8 cellular contexts compared by ENCODE assay signal in the genomic region with DNA sequence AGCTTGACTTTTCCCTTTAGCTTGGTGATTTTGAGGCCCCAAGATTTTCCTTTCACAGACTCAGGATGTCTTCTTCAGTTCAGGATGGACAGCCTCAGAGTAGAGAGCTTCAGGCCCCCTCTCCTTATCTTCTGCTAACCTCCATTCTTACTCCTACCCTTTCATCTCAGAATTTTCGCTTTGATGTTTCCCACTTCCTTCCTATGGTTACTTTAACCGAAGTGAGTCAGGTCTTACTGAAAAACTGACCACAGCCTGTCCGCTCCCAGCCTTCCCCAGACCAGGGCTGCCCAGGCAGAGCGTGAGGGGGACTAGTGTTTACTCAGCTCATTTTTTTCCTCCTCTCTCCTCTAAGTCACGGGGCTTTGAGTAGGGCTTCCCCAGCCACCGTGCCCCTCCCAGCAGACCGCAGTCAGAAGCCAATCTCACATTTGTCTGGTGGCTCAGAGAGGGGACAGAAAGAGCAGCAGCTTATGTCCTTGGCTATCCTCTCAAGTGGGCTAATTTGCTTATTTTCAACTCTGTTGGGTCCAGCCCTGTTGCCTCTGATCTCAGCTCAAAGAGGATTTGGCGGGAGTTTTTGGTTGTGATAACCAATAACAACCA.
DNase-seq lines count a peak whose midpoint lies in the region; ATAC-seq and FAIRE-seq lines count a peak whose summit lies in the region.

No MANE protein-coding gene starts in this region.

- ATAC-seq in HG02970 (IDR thresholded peaks at IDR 0.05; ENCODE audit: low FRiP score, unreplicated experiment) (peak; percentile 40), HG03521 (IDR thresholded peaks at IDR 0.05; ENCODE audit: unreplicated experiment) (no peak)

- peak; percentile 94 for FAIRE-seq in GM18507 (lab: Jason Lieb, UNC)

- DNase-seq in GM18507 (ENCODE audit: extremely low spot score, insufficient read length, low read depth) (no peak), RPMI8226 (peak; percentile 46), left kidney (ENCODE audit: low read depth, low spot score) (peak; percentile 65), NCI-H345 (lab: John Stamatoyannopoulos, UW) (no peak)
- DNase-seq in activated naive CD4-positive, alpha-beta T cell treated with Interleukin-2 at 50 U/mL for 16 hours = peak; percentile 70
- DNase-seq in stimulated activated CD8-positive, alpha-beta memory T cell treated with anti-CD3 and anti-CD28 coated beads, Interleukin-2, amount 100 ng/mL, for 48 hours (ENCODE audit: low read depth in 2 of 2) = peak; percentile 57 to 58

Comparison
In these comparisons a context has a peak if more than half of its experiments do, and no peak if none do; other contexts are left out.
1. DNase-seq: peak in RPMI8226 (single experiment), activated naive CD4-positive, alpha-beta T cell treated with Interleukin-2 at 50 U/mL for 16 hours (single experiment), left kidney (single experiment) and stimulated activated CD8-positive, alpha-beta memory T cell treated with anti-CD3 and anti-CD28 coated beads, Interleukin-2, amount 100 ng/mL, for 48 hours (2 of 2); none in GM18507 (single experiment) and NCI-H345 (single experiment).